Comparison of ENCODE assay signal across 1 cellular context in genomic region chr4:74123065-74123728, GRCh38.
TF ChIP-seq lines count a peak whose summit lies in the region.

No MANE protein-coding gene starts in this region.

TF ChIP-seq in HepG2, 621 proteins besides CTCF, POLR2A, EP300 and RAD21 (continued from another document):
- TF ChIP-seq MLX (CRISPR knock-in tag; IDR thresholded peaks at IDR 0.05) (no peak), ZC3H4 (CRISPR knock-in tag; IDR thresholded peaks at IDR 0.05; ENCODE audit: borderline replicate concordance) (no peak), DNMT1 (CRISPR knock-in tag; IDR thresholded peaks at IDR 0.05) (no peak), HDAC6 (IDR thresholded peaks at IDR 0.05; ENCODE audit: low read depth, low read length) (no peak), ZNF720 (CRISPR knock-in tag; IDR thresholded peaks at IDR 0.05) (no peak), ZKSCAN1 (IDR thresholded peaks at IDR 0.05; ENCODE audit: low read length) (no peak), ISX (CRISPR knock-in tag; conservative IDR thresholded peaks at IDR 0.05) (no peak), UBTF (CRISPR knock-in tag; IDR thresholded peaks at IDR 0.05) (no peak), ZNF883 (CRISPR knock-in tag; IDR thresholded peaks at IDR 0.05; ENCODE audit: not compliant biosample characterization) (no peak), KLF16 (CRISPR knock-in tag; IDR thresholded peaks at IDR 0.05) (0 out of 4 replicates have a peak, but pooled peaks of 1 of the 2 experiments have one; percentile 24), ARHGAP35 (CRISPR knock-in tag; IDR thresholded peaks at IDR 0.05; ENCODE audit: borderline replicate concordance) (no peak), FOXA1 (IDR thresholded peaks at IDR 0.05) (no peak), FOXA1 (CRISPR knock-in tag; IDR thresholded peaks at IDR 0.05) (peak; percentile 56), ZNF10 (CRISPR knock-in tag; IDR thresholded peaks at IDR 0.05; ENCODE audit: borderline replicate concordance, low read depth) (no peak), POLR2AphosphoS2 (IDR thresholded peaks at IDR 0.05; ENCODE audit: low read depth, low read length) (no peak), ZFP90 (CRISPR knock-in tag; IDR thresholded peaks at IDR 0.05; ENCODE audit: borderline replicate concordance) (no peak), ELF3 (CRISPR knock-in tag; IDR thresholded peaks at IDR 0.05) (no peak), ZFP62 (CRISPR knock-in tag; IDR thresholded peaks at IDR 0.05) (no peak), ISL2 (CRISPR knock-in tag; IDR thresholded peaks at IDR 0.05) (no peak), ZBTB44 (CRISPR knock-in tag; IDR thresholded peaks at IDR 0.05) (no peak), ZNF660 (CRISPR knock-in tag; IDR thresholded peaks at IDR 0.05; ENCODE audit: borderline replicate concordance, low read depth) (no peak), ARID5B (CRISPR knock-in tag; IDR thresholded peaks at IDR 0.05) (peak; percentile 35; the same call in 1 of the 2 replicates), ZNF678 (CRISPR knock-in tag; IDR thresholded peaks at IDR 0.05) (no peak), MTF2 (CRISPR knock-in tag; IDR thresholded peaks at IDR 0.05; ENCODE audit: borderline replicate concordance) (no peak), FOXM1 (CRISPR knock-in tag; IDR thresholded peaks at IDR 0.05) (no peak), SNAPC5 (CRISPR knock-in tag; IDR thresholded peaks at IDR 0.05; ENCODE audit: borderline replicate concordance) (no peak), DMTF1 (CRISPR knock-in tag; IDR thresholded peaks at IDR 0.05) (no peak), ZNF275 (CRISPR knock-in tag; IDR thresholded peaks at IDR 0.05; ENCODE audit: borderline replicate concordance) (no peak)
